In the genomic region with DNA sequence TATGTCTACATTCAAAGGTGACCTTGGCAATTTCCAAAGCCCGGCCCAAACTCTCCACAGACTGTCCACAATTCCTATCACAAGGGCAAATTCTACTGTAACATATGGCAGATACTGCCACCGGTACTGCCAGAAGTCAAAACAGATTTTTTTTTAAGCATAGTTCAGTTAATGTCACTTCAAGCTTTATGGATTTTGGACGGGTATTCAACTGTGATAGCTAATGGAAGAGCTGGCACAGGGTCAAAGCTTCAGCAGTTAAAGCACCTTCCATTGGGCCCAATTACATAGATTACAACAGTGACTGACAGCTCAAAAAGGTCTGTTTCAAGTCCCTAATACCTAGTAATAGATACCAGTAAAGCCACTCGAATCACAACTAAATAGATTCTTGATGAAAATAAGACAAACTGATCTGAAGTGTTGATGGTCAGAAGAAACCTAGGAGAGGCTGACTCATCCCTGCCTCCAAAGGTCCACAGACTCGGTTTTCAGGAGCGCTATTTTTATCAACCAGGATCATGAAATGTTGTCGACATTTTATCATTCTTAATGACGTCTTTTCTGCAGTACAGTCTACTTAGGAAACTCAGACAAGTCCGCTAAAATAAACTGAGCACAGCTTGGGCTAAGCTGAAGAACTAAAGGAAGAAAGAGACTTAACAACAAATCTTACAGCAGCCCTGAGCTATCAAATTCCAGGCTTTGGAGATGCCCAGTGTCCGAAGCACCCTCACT, we compare ENCODE assay signal across 9 cellular contexts. TPM values are rescaled to one million over a fixed set of nuclear protein-coding genes. Genes with fewer than 3 reads are reported as not detected.
DNase-seq lines count a peak whose midpoint lies in the region; ATAC-seq and TF ChIP-seq lines count a peak whose summit lies in the region.
"Had no signal": no experiment of that assay in that cellular context is flagged by ENCODE, and none has a peak within 500 bp of the region (broad histone marks: within the 10 kb centered on the region; RNA-seq: fewer than 3 reads in every experiment).

No MANE protein-coding gene starts in this region.

- H3K36me3 ChIP-seq in endocrine pancreas (ENCODE audit: control insufficient read depth, insufficient read depth, low read length) (peaks cover 2% of the 10 kb centered on the region), trophoblast cell (ENCODE audit: control insufficient read depth in 1 of 2, insufficient read depth in 2 of 2, low read length in 2 of 2) (peaks cover 50 to 77% of the 10 kb centered on the region in 2 experiments)

- no peaks in the 10 kb centered on the region for H3K79me2 ChIP-seq in trophoblast cell (ENCODE audit: control insufficient read depth, insufficient read depth, low read length, poor library complexity)

- no peak overlapping the region for H2AFZ ChIP-seq in trophoblast cell (ENCODE audit: insufficient read depth, low read length, poor library complexity)

- H4K91ac ChIP-seq in trophoblast cell (ENCODE audit: low read depth, low read length) = no peak overlapping the region

- H3K27me3 ChIP-seq in endocrine pancreas (ENCODE audit: control insufficient read depth, insufficient read depth, low read length) (no peaks in the 10 kb centered on the region), trophoblast cell (ENCODE audit: insufficient read depth, low read length) (no peaks in the 10 kb centered on the region)

- ATAC-seq in GM21529 (IDR thresholded peaks at IDR 0.05; ENCODE audit: unreplicated experiment) (no peak), GM18861 (IDR thresholded peaks at IDR 0.05; ENCODE audit: unreplicated experiment) (no peak)

- H3K23ac ChIP-seq in trophoblast cell (ENCODE audit: low read length) = no peak overlapping the region

- no peak overlapping the region for H3K4me2 ChIP-seq in trophoblast cell (ENCODE audit: low read length)

- H3K4me1 ChIP-seq in endocrine pancreas (ENCODE audit: control insufficient read depth, insufficient read depth, low read length) (peaks cover 16% of the 10 kb centered on the region), trophoblast cell (ENCODE audit: control insufficient read depth in 1 of 2, insufficient read depth in 2 of 2, low read length in 2 of 2) (no peaks in the 10 kb centered on the region)

- H3K4ac ChIP-seq in trophoblast cell (ENCODE audit: low read depth, low read length) = peak overlapping the region; percentile 35

- no peak overlapping the region for H2BK5ac ChIP-seq in trophoblast cell (ENCODE audit: low read depth, low read length, poor library complexity)

- peak; percentile 93 for DNase-seq in DMS79 treated with DMSO at 0.1 percent for 48 hours (lab: John Stamatoyannopoulos, UW)
- DNase-seq in NCI-H2227 treated with DMSO at 0.1 percent for 48 hours (lab: John Stamatoyannopoulos, UW) = peak; percentile 77
- no peak for DNase-seq in trophoblast cell
- no peak for DNase-seq in GM13976 (ENCODE audit: low spot score)
- DNase-seq in NCI-H2196 (lab: John Stamatoyannopoulos, UW; ENCODE audit: unreplicated experiment) = no peak
- DNase-seq: activated naive CD8-positive, alpha-beta T cell treated with anti-CD3 and anti-CD28 coated beads, Interleukin-2, amount 10 ng/mL, durations not matched to agents 7 days and 5 days had no signal

- no peak overlapping the region for H3K14ac ChIP-seq in trophoblast cell (ENCODE audit: low read length)

- no peak for TF ChIP-seq CTCF in GM13976 (IDR thresholded peaks at IDR 0.05; ENCODE audit: borderline replicate concordance, control extremely low read depth, extremely low read depth, insufficient read depth, missing control alignments)

- peak overlapping the region; percentile 43 for H3K27ac ChIP-seq in trophoblast cell (ENCODE audit: low read depth, low read length)

- H3K4me3 ChIP-seq in endocrine pancreas (ENCODE audit: control insufficient read depth, insufficient read depth, low read length) (peak overlapping the region; percentile 54), trophoblast cell (ENCODE audit: low read depth, low read length) (no peak overlapping the region)

- no peak overlapping the region for H2BK12ac ChIP-seq in trophoblast cell (ENCODE audit: low read length)

- no peak overlapping the region for H2BK120ac ChIP-seq in trophoblast cell (ENCODE audit: insufficient read depth, low read length, poor library complexity)

- no peak overlapping the region for H4K12ac ChIP-seq in trophoblast cell (ENCODE audit: low read depth, low read length)

- H3K9me3 ChIP-seq in endocrine pancreas (ENCODE audit: control insufficient read depth, low read length) (no peaks in the 10 kb centered on the region), trophoblast cell (ENCODE audit: insufficient read depth, low read depth, low read length) (peaks cover 1% of the 10 kb centered on the region)

- WGBS in trophoblast cell (ENCODE audit: extremely low coverage, insufficient coverage, insufficient read length) = no CpG with 5 or more reads among the region's 10 CpGs

- in situ Hi-C loops in GM13976 (cut with MboI; ENCODE audit: low sequenced_read_pairs, unreplicated experiment) = loop anchor here (10.0 to 25.0 kb wide), 2 partner anchors 146 to 553 kb away; no protein-coding TSS in a partner anchor

- H4K8ac ChIP-seq in trophoblast cell (ENCODE audit: low read depth, low read length) = no peak overlapping the region

- no peaks in the 10 kb centered on the region for H3K79me1 ChIP-seq in trophoblast cell (ENCODE audit: low read length)

- no peak overlapping the region for H3K18ac ChIP-seq in trophoblast cell (ENCODE audit: low read length)

- no peak overlapping the region for H3K9ac ChIP-seq in endocrine pancreas (ENCODE audit: control insufficient read depth, insufficient read depth, low read length)
- no peak overlapping the region for H3K9ac ChIP-seq in trophoblast cell (ENCODE audit: low read length)

- no peak overlapping the region for H2AK5ac ChIP-seq in trophoblast cell (ENCODE audit: low read length)

RNA-seq across cellular contexts. Expression of a gene that starts 38.7 kb away (rescaled TPM):
- polyA plus RNA-seq in trophoblast cell (2013) = 2,156 and 2,172 TPM in 2 replicates

Comparison
In these comparisons a context has a peak if more than half of its experiments do, and no peak if none do; other contexts are left out.
1. DNase-seq: peak in DMS79 treated with DMSO at 0.1 percent for 48 hours (single experiment) and NCI-H2227 treated with DMSO at 0.1 percent for 48 hours (single experiment); none in trophoblast cell (0 of 2), GM13976 (single experiment) and NCI-H2196 (single experiment).